In the genomic region with DNA sequence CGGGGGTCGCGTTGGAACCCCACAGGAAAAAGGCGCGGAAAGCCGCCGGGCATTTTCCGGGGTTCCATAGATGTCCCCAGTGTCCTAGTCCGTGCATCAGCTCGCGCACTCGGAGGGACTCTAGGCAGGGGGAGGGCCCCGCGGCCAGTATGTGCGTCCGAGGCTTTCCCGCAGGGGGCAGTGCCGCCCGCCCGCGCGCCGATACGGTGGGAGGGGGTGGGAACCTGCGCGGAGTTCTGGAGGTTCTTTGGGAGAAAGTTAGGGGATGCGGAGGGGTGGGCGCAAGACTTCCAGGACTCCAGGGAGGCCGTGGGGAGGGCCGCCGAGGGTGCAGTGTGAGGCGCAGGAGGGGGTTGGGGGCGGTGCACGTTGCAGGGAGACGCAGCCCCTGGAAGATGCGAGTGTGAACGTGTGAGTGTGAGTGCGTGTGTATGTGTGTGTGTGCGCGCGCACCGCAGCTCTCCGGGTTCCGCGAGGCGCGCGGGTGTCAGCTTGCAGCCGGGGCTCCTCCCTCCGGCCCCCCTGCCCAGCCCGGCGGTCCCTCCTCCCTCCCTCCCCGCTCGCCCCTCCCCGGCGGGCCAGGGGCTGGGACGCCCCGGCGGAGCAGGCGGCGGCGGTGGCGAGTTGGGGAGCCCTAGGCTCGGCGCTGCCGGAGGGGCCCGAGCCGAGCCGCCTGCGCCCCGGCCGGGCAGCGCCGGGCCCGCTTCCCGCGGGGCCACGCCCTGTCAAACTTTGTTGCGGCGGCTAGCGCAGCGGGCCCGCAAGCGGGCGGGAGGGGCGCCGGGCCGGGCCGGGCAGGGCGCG, we compare ENCODE assay signal across 8 cellular contexts. TPM values are rescaled to one million over a fixed set of nuclear protein-coding genes. Genes with fewer than 3 reads are reported as not detected.
DNase-seq lines count a peak whose midpoint lies in the region; ATAC-seq and TF ChIP-seq lines count a peak whose summit lies in the region.

A gene with protein sequence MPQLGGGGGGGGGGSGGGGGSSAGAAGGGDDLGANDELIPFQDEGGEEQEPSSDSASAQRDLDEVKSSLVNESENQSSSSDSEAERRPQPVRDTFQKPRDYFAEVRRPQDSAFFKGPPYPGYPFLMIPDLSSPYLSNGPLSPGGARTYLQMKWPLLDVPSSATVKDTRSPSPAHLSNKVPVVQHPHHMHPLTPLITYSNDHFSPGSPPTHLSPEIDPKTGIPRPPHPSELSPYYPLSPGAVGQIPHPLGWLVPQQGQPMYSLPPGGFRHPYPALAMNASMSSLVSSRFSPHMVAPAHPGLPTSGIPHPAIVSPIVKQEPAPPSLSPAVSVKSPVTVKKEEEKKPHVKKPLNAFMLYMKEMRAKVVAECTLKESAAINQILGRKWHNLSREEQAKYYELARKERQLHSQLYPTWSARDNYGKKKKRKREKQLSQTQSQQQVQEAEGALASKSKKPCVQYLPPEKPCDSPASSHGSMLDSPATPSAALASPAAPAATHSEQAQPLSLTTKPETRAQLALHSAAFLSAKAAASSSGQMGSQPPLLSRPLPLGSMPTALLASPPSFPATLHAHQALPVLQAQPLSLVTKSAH (plus strand): TSS at position 559 of the 804 bp plus-strand sequence. CDS start 293 bp downstream, outside the sequence.

- H3K9me3 ChIP-seq in Peyer's patch (no peaks in the 10 kb centered on the region), body of pancreas (no peaks in the 10 kb centered on the region)

- TF ChIP-seq CTCF in Peyer's patch (IDR thresholded peaks at IDR 0.05) = peak; percentile 19 to 58 (median 48)
- TF ChIP-seq CTCF in body of pancreas (IDR thresholded peaks at IDR 0.05) = peak; percentile 57 to 89 (median 77)

- DNase-seq in DMS53 (lab: John Stamatoyannopoulos, UW) (peak; percentile 84), Peyer's patch (peak in 2 of 3 donors; percentile 65 to 70), body of pancreas (peak; percentile 72 to 88 (median 78)), hippocampal formation (lab: John Stamatoyannopoulos, UW) (peak; percentile 4 to 55), pulmonary artery endothelial cell (ENCODE audit: low read depth, low spot score) (peak; percentile 51)

- H3K27me3 ChIP-seq in Peyer's patch = no peaks in the 10 kb centered on the region
- no peaks in the 10 kb centered on the region for H3K27me3 ChIP-seq in body of pancreas

- H3K4me1 ChIP-seq in Peyer's patch (peaks cover 0 to 30% (median 8%) of the 10 kb centered on the region in 4 donors), body of pancreas (peaks cover 15% of the 10 kb centered on the region)

- WGBS in body of pancreas, 2 donors = 0 to 2% methylated on average over 18 to 78 of the region's 91 CpGs

- peak; percentile 51 for ATAC-seq in HG02885 (IDR thresholded peaks at IDR 0.05; ENCODE audit: poor library complexity, unreplicated experiment)
- ATAC-seq in body of pancreas = peak; percentile 85
- ATAC-seq in HG03159 (IDR thresholded peaks at IDR 0.05; ENCODE audit: unreplicated experiment) = no peak
- ATAC-seq in GM18520 (IDR thresholded peaks at IDR 0.05; ENCODE audit: unreplicated experiment) = no peak

- no peaks in the 10 kb centered on the region for H3K36me3 ChIP-seq in Peyer's patch
- H3K36me3 ChIP-seq in body of pancreas (replicated peaks in 1 of 2; ENCODE audit: insufficient read depth in 1 of 2, low read depth in 2 of 2) = no peaks in the 10 kb centered on the region

- intact Hi-C loops in body of pancreas (cut with DNase I) = loop anchor here (5.0 kb wide), 1 partner anchor 154 kb away; no protein-coding TSS in a partner anchor

- TF ChIP-seq POLR2A in Peyer's patch (IDR thresholded peaks at IDR 0.05) (no peak), body of pancreas (IDR thresholded peaks at IDR 0.05) (no peak)

- H3K4me3 ChIP-seq in Peyer's patch = peak within 1 kb of the TSS; percentile 42 to 76 (median 59)
- H3K4me3 ChIP-seq in body of pancreas = peak within 1 kb of the TSS; percentile 54 to 58

- H3K27ac ChIP-seq in Peyer's patch = peak within 1 kb of the TSS in 3 of 4 donors; percentile 46 to 76 (median 56)
- peak within 1 kb of the TSS in 2 of 4 donors; percentile 48 to 50 for H3K27ac ChIP-seq in body of pancreas

RNA-seq across cellular contexts. Expression of the gene that starts here (rescaled TPM):
- total RNA-seq in Peyer's patch (1 to 10 TPM in 2 of 4 donors, under 1 TPM in 2; 0.35 to 5.8 (median 1.7) TPM), body of pancreas (1 to 10 TPM; 2.1 to 4.3 TPM), pulmonary artery endothelial cell (2.4 and 3.5 TPM in 2 replicates)

Comparison
In these comparisons a context has a peak if more than half of its experiments do, and no peak if none do; other contexts are left out.
1. DNase-seq: peak in every context shown above with its lines; median percentile 84 in DMS53; 78 in body of pancreas; 68 in Peyer's patch; 51 in pulmonary artery endothelial cell; 30 in hippocampal formation.
2. ATAC-seq: peak in HG02885 (single experiment) and body of pancreas (single experiment); none in HG03159 (single experiment) and GM18520 (single experiment).